ENCODE assay signal across 14 cellular contexts in the genomic region with DNA sequence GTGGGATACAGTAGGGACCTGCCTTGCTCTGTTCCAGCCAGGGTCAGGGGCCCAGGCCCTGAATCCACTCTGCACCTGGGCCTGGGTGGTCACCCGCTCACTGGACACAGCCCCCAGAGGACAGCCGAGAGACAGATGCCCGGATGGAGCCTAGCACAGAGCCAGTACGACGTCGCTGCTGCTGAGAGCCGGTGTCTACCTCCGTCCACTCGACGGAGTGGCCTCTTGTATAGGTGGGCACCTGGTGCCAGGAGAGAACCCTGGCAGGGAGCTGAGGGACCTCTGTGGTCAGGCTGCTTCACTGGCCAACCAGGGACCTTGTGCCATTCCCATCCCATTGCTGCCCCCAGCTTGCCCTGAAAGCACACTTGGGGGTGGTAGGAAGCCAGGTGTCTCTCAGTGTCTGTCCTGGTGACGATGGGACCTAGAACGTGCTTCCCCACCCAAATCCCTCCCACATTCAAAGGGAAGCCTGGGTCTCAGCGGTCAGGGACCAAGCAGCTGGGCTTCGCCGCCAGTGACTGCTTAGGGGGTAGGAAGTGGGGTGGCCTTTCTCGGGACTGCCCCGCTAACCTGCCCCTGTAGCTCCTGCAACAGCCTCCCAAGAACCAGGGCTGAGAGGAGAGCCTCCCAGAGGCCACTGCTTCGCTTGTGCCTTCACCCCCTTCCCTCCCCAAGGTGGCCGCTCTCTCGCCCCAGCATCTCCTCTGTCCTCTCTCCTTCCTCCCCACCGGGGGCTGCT. TPM values are rescaled to one million over a fixed set of nuclear protein-coding genes. Genes with fewer than 3 reads are reported as not detected.
DNase-seq lines count a peak whose midpoint lies in the region; ATAC-seq and TF ChIP-seq lines count a peak whose summit lies in the region.
"Had no signal": no experiment of that assay in that cellular context is flagged by ENCODE, and none has a peak within 500 bp of the region (broad histone marks: within the 10 kb centered on the region; RNA-seq: fewer than 3 reads in every experiment).

No MANE protein-coding gene starts in this region.

- H3K4me1 ChIP-seq in left ventricle myocardium inferior = peaks cover 55% of the 10 kb centered on the region
- H3K4me1 ChIP-seq in transverse colon = peaks cover 31 to 55% (median 44%) of the 10 kb centered on the region in 4 donors

- peak; percentile 29 for DNase-seq in Right ventricle myocardium superior
- no peak for DNase-seq in left ventricle myocardium inferior
- no peak for DNase-seq in activated CD8-positive, alpha-beta T cell treated with anti-CD3 and anti-CD28 coated beads, Interleukin-2, amount 10 ng/mL, durations not matched to agents 7 days and 5 days
- DNase-seq in naive B cell = no peak
- DNase-seq in transverse colon = no peak
- no peak for DNase-seq in amniotic stem cell (lab: John Stamatoyannopoulos, UW)
- DNase-seq in GM13977 (ENCODE audit: low spot score) = no peak
- no peak for DNase-seq in GM10266 (ENCODE audit: extremely low spot score)
- DNase-seq: erythroblast, head of caudate nucleus, NCI-H1694 treated with DMSO at 0.1 percent for 48 hours, NCI-H774 had no signal

- H3K27me3 Mint-ChIP-seq in activated CD8-positive, alpha-beta T cell treated with anti-CD3 and anti-CD28 coated beads, Interleukin-2, amount 10 ng/mL, durations not matched to agents 7 days and 5 days (ENCODE audit: low read depth) = peaks cover 2% of the 10 kb centered on the region
- H3K27me3 Mint-ChIP-seq in naive B cell = peaks cover 0 to 31% (median 30%) of the 10 kb centered on the region in 3 donors

- H3K27me3 ChIP-seq in left ventricle myocardium inferior (ENCODE audit: low read depth) (no peaks in the 10 kb centered on the region), transverse colon (no peaks in the 10 kb centered on the region)

- peaks cover 24% of the 10 kb centered on the region for H3K4me1 Mint-ChIP-seq in activated CD8-positive, alpha-beta T cell treated with anti-CD3 and anti-CD28 coated beads, Interleukin-2, amount 10 ng/mL, durations not matched to agents 7 days and 5 days (ENCODE audit: low read depth)
- peaks cover 21 to 31% (median 26%) of the 10 kb centered on the region in 3 donors for H3K4me1 Mint-ChIP-seq in naive B cell
- H3K4me1 Mint-ChIP-seq: neural crest cell had no signal

- no peaks in the 10 kb centered on the region for H3K36me3 Mint-ChIP-seq in activated CD8-positive, alpha-beta T cell treated with anti-CD3 and anti-CD28 coated beads, Interleukin-2, amount 10 ng/mL, durations not matched to agents 7 days and 5 days (ENCODE audit: low read depth)
- H3K36me3 Mint-ChIP-seq in naive B cell = no peaks in the 10 kb centered on the region

- no peaks in the 10 kb centered on the region for H3K9me3 ChIP-seq in left ventricle myocardium inferior (replicated peaks)
- H3K9me3 ChIP-seq in transverse colon = no peaks in the 10 kb centered on the region

- TF ChIP-seq CTCF in left ventricle myocardium inferior (IDR thresholded peaks at IDR 0.05; ENCODE audit: borderline replicate concordance) (no peak), transverse colon (IDR thresholded peaks at IDR 0.05) (no peak), GM13977 (IDR thresholded peaks at IDR 0.05; ENCODE audit: extremely low read depth, insufficient read depth, missing control alignments) (no peak), GM10266 (IDR thresholded peaks at IDR 0.05; ENCODE audit: control insufficient read depth, insufficient read depth, low read depth, missing control alignments) (no peak)

- ATAC-seq in Right ventricle myocardium superior (ENCODE audit: poor library complexity) (no peak), naive B cell (ENCODE audit: low read depth in 2 of 2) (no peak)
- ATAC-seq in activated CD8-positive, alpha-beta T cell treated with anti-CD3 and anti-CD28 coated beads, Interleukin-2, amount 10 ng/mL, durations not matched to agents 7 days and 5 days = no peak

- H3K4me3 ChIP-seq in left ventricle myocardium inferior (no peak overlapping the region), transverse colon (no peak overlapping the region)

- CTCF ChIA-PET in activated CD8-positive, alpha-beta T cell treated with anti-CD3 and anti-CD28 coated beads, Interleukin-2, amount 10 ng/mL, durations not matched to agents 7 days and 5 days (lab: Charles Lee) = interaction anchor here (0.7 to 3.2 kb wide), 9 partner anchors 9 to 412 kb away, joined by 3 to 67 read pairs (median 4); no protein-coding TSS in a partner anchor

- no peaks in the 10 kb centered on the region for H3K9me3 Mint-ChIP-seq in activated CD8-positive, alpha-beta T cell treated with anti-CD3 and anti-CD28 coated beads, Interleukin-2, amount 10 ng/mL, durations not matched to agents 7 days and 5 days (ENCODE audit: insufficient read depth)
- no peaks in the 10 kb centered on the region for H3K9me3 Mint-ChIP-seq in naive B cell
- H3K9me3 Mint-ChIP-seq: neural crest cell had no signal

- intact Hi-C loops in Right ventricle myocardium superior (cut with DNase I) (no loop called here), left ventricle myocardium inferior (cut with micrococcal nuclease) (no loop called here), transverse colon (cut with DNase I; ENCODE audit: low total_unique reads) (no loop called here)

- peak overlapping the region; percentile 98 for H3K27ac Mint-ChIP-seq in activated CD8-positive, alpha-beta T cell treated with anti-CD3 and anti-CD28 coated beads, Interleukin-2, amount 10 ng/mL, durations not matched to agents 7 days and 5 days
- H3K27ac Mint-ChIP-seq in naive B cell = peak overlapping the region in 5 of 6 donors; percentile 47 to 94 (median 57)

- H3K27ac ChIP-seq in left ventricle myocardium inferior (replicated peaks) (no peak overlapping the region), transverse colon (peak overlapping the region; percentile 21 to 64 (median 53))
- H3K27ac ChIP-seq: RWPE1 had no signal

- in situ Hi-C loops in transverse colon (cut with MboI; ENCODE audit: low pct_ligation_motif_present in 1 of 4, low pct_unique_long_range_greater_than_20kb in 1 of 4, low sequenced_read_pairs in 3 of 4) = loop anchor here in 1 of 4 donors (25.0 kb wide), 1 partner anchor 186 kb away; no protein-coding TSS in a partner anchor
- in situ Hi-C loops in GM13977 (cut with MboI; ENCODE audit: low pct_unique_long_range_greater_than_20kb, low sequenced_read_pairs, unreplicated experiment) = no loop called here

- POLR2A ChIA-PET in activated CD8-positive, alpha-beta T cell treated with anti-CD3 and anti-CD28 coated beads, Interleukin-2, amount 10 ng/mL, durations not matched to agents 7 days and 5 days (lab: Charles Lee) = interaction anchor here (0.6 to 3.9 kb wide), 7 partner anchors 9 to 480 kb away, joined by 3 to 33 read pairs (median 5); partner anchors contain the start of genes CERK and TBC1D22A

- 95% methylated on average over 21 of the region's 21 CpGs; no CpG with 5 or more reads in 1 of the 2 donors for WGBS in transverse colon (ENCODE audit: low coverage in 1 of 2), 2 donors

- TF ChIP-seq POLR2A in transverse colon (IDR thresholded peaks at IDR 0.05) = no peak

- H3K36me3 ChIP-seq in left ventricle myocardium inferior (no peaks in the 10 kb centered on the region), transverse colon (no peaks in the 10 kb centered on the region)

- no peak for TF ChIP-seq EP300 in transverse colon (IDR thresholded peaks at IDR 0.05; ENCODE audit: low read depth)

- H3K4me3 Mint-ChIP-seq in activated CD8-positive, alpha-beta T cell treated with anti-CD3 and anti-CD28 coated beads, Interleukin-2, amount 10 ng/mL, durations not matched to agents 7 days and 5 days = peak overlapping the region; percentile 73
- peak overlapping the region in 1 of 8 donors; percentile 6 for H3K4me3 Mint-ChIP-seq in naive B cell
- H3K4me3 Mint-ChIP-seq: neural crest cell had no signal

RNA-seq across cellular contexts. Expression of gene CERK, which starts 10.3 kb away (rescaled TPM):
- total RNA-seq in Right ventricle myocardium superior = 69.0 TPM
- 76.9 TPM for total RNA-seq in left ventricle myocardium inferior
- 10 to 100 TPM; 61.1 to 65.6 TPM for total RNA-seq in activated CD8-positive, alpha-beta T cell treated with anti-CD3 and anti-CD28 coated beads, Interleukin-2, amount 10 ng/mL, durations not matched to agents 7 days and 5 days
- polyA plus RNA-seq in naive B cell (ENCODE audit: low read depth in 6 of 6) = 10 to 100 TPM in 5 of 6 donors, 1 to 10 TPM in 1; 7.6 to 31.2 (median 19.2) TPM
- total RNA-seq in transverse colon = 10 to 100 TPM; 13.7 to 72.2 (median 63.5) TPM

RNA-seq across cellular contexts. Expression of gene TBC1D22A, which starts 14.1 kb away (rescaled TPM):
- 14.0 TPM for total RNA-seq in Right ventricle myocardium superior
- total RNA-seq in left ventricle myocardium inferior = 16.2 TPM
- 10 to 100 TPM; 34.1 to 38.7 TPM for total RNA-seq in activated CD8-positive, alpha-beta T cell treated with anti-CD3 and anti-CD28 coated beads, Interleukin-2, amount 10 ng/mL, durations not matched to agents 7 days and 5 days
- polyA plus RNA-seq in naive B cell (ENCODE audit: low read depth in 6 of 6) = 10 to 100 TPM; 47.2 to 74.5 (median 62.6) TPM
- 100 to 1,000 TPM in 1 of 4 donors, 10 to 100 TPM in 3; 31.2 to 111 (median 41.8) TPM for total RNA-seq in transverse colon
